ENCODE assay signal across 16 cellular contexts in genomic region chr9:105062222-105062850, GRCh38.
DNase-seq lines count a peak whose midpoint lies in the region; ATAC-seq and TF ChIP-seq lines count a peak whose summit lies in the region.
"Had no signal": no experiment of that assay in that cellular context is flagged by ENCODE, and none has a peak within 500 bp of the region (broad histone marks: within the 10 kb centered on the region; RNA-seq: fewer than 3 reads in every experiment).

No MANE protein-coding gene starts in this region.

- no peak overlapping the region for H2AFZ ChIP-seq in PC-9
- H2AFZ ChIP-seq: GM23248 had no signal

- H3K9me3 ChIP-seq in BLaER1 treated with 17β-estradiol and CSF1 and Interleukin-3, amounts not matched to agents 10 nM and 100 nM (replicated peaks in 1 of 11): peaks cover 0 to 9% (median 0%) of the 10 kb centered on the region in 11 experiments; a peak in 2 of 22 replicates
- H3K9me3 ChIP-seq in PC-9 (ENCODE audit: insufficient read depth, low read depth) (no peaks in the 10 kb centered on the region), heart right ventricle (peaks cover 0 to under 1% (median 0%) of the 10 kb centered on the region in 11 donors), left ventricle myocardium inferior (replicated peaks) (no peaks in the 10 kb centered on the region), gastrocnemius medialis (no peaks in the 10 kb centered on the region)
- H3K9me3 ChIP-seq: psoas muscle had no signal

- WGBS in heart right ventricle, 2 donors: 85 to 89% methylated on average over 7 of the region's 7 CpGs

- ATAC-seq in heart right ventricle (no peak), gastrocnemius medialis (no peak)
- ATAC-seq: psoas muscle had no signal

- no peaks in the 10 kb centered on the region for H3K9me2 ChIP-seq in PC-9 (ENCODE audit: insufficient read depth)

- intact Hi-C loops in PC-9 (cut with micrococcal nuclease; ENCODE audit: unreplicated experiment): loop anchor here (5.0 to 10.0 kb wide), 3 partner anchors 88 to 1362 kb away; no protein-coding TSS in a partner anchor
- intact Hi-C loops in heart right ventricle (cut with DNase I): loop anchor here in 4 of 10 donors (5.0 to 10.0 kb wide), 4 partner anchors 68 to 135 kb away; partner anchors contain the start of gene ABCA1 (in 2 of the 4)
- intact Hi-C loops in left ventricle myocardium inferior (cut with micrococcal nuclease): no loop called here
- intact Hi-C loops in gastrocnemius medialis (cut with DNase I; ENCODE audit: low total_unique reads): loop anchor here (5.0 kb wide), 2 partner anchors 90 to 180 kb away; partner anchors contain the start of gene SLC44A1

- peak overlapping the region; percentile 51 to 99 (median 90) for H3K27ac ChIP-seq in BLaER1 treated with 17β-estradiol and CSF1 and Interleukin-3, amounts not matched to agents 10 nM and 100 nM
- peak overlapping the region; percentile 97; the same call in 1 of the 2 replicates for H3K27ac ChIP-seq in PC-9
- H3K27ac ChIP-seq in heart right ventricle: peak overlapping the region in 1 of 10 donors; percentile 93
- no peak overlapping the region for H3K27ac ChIP-seq in left ventricle myocardium inferior (replicated peaks)
- no peak overlapping the region for H3K27ac ChIP-seq in gastrocnemius medialis
- H3K27ac ChIP-seq: psoas muscle, SK-N-MC had no signal

- H3K4me3 ChIP-seq in BLaER1 treated with 17β-estradiol and CSF1 and Interleukin-3, amounts not matched to agents 10 nM and 100 nM: no peak overlapping the region
- H3K4me3 ChIP-seq in PC-9: no peak overlapping the region
- no peak overlapping the region for H3K4me3 ChIP-seq in heart right ventricle
- no peak overlapping the region for H3K4me3 ChIP-seq in left ventricle myocardium inferior
- H3K4me3 ChIP-seq in gastrocnemius medialis: no peak overlapping the region
- H3K4me3 ChIP-seq: GM23248, psoas muscle, SK-N-MC had no signal

- CTCF ChIA-PET in PC-9 (lab: Charles Lee): interaction anchor here (0.7 kb wide), 1 partner anchor 99 kb away, joined by 4 read pairs; no protein-coding TSS in a partner anchor

- BruUV-seq in PC-9 (replicated peaks; lab: Mats Ljungman, UMichigan): no TSS peak

- H4K20me1 ChIP-seq in BLaER1 treated with 17β-estradiol and CSF1 and Interleukin-3, amounts not matched to agents 10 nM and 100 nM: no peaks in the 10 kb centered on the region
- no peaks in the 10 kb centered on the region for H4K20me1 ChIP-seq in PC-9 (ENCODE audit: insufficient read depth)

- H3F3A ChIP-seq in PC-9 (ENCODE audit: insufficient read depth, low read depth): peaks cover 26% of the 10 kb centered on the region

- DNase-seq in LHCN-M2 (ENCODE audit: low read depth) (peak; percentile 47), PC-9 (no peak), myocyte (ENCODE audit: low read depth) (peak; percentile 92), heart right ventricle (no peak), left ventricle myocardium inferior (no peak), GF-D8 (lab: John Stamatoyannopoulos, UW) (no peak), gastrocnemius medialis (no peak)
- DNase-seq: activated CD4-positive, alpha-beta T cell treated with anti-CD3 and anti-CD28 coated beads, Interleukin-2, amount 10 ng/mL, durations not matched to agents 24 days and 14 days; activated naive CD4-positive, alpha-beta T cell treated with anti-CD3 and anti-CD28 coated beads, Interleukin-2, amount 50 U/mL, for 16 hours; AML-193; brain microvascular endothelial cell; GM23248; Kasumi-1; psoas muscle had no signal

- TF ChIP-seq CTCF in PC-9 (conservative IDR thresholded peaks at IDR 0.05) (no peak), heart right ventricle (IDR thresholded peaks at IDR 0.05) (no peak), left ventricle myocardium inferior (IDR thresholded peaks at IDR 0.05; ENCODE audit: borderline replicate concordance) (no peak), gastrocnemius medialis (IDR thresholded peaks at IDR 0.05 in 4 of 5, conservative IDR thresholded peaks at IDR 0.05 in 1 of 5) (no peak)

- peak overlapping the region; percentile 61 to 95 (median 82) for H3K4me2 ChIP-seq in BLaER1 treated with 17β-estradiol and CSF1 and Interleukin-3, amounts not matched to agents 10 nM and 100 nM
- H3K4me2 ChIP-seq in PC-9: 0 out of 2 replicates have a peak overlapping the region, but pooled peaks have one; percentile 16

- no peaks in the 10 kb centered on the region for H3K79me2 ChIP-seq in PC-9 (ENCODE audit: low read depth)

- POLR2A ChIA-PET in PC-9 (lab: Charles Lee; ENCODE audit: unreplicated experiment): no interaction called here

- no peak for TF ChIP-seq POLR2A in gastrocnemius medialis (IDR thresholded peaks at IDR 0.05)

- no peaks in the 10 kb centered on the region for H3K36me3 ChIP-seq in BLaER1 treated with 17β-estradiol and CSF1 and Interleukin-3, amounts not matched to agents 10 nM and 100 nM
- H3K36me3 ChIP-seq in PC-9 (ENCODE audit: low read depth) (no peaks in the 10 kb centered on the region), heart right ventricle (no peaks in the 10 kb centered on the region), left ventricle myocardium inferior (no peaks in the 10 kb centered on the region), gastrocnemius medialis (no peaks in the 10 kb centered on the region)
- H3K36me3 ChIP-seq: brain microvascular endothelial cell had no signal

- in situ Hi-C loops in gastrocnemius medialis (cut with MboI; ENCODE audit: low sequenced_read_pairs in 4 of 4): loop anchor here in 1 of 4 donors (10.0 kb wide), 1 partner anchor 198 kb away; no protein-coding TSS in a partner anchor

- H3K27me3 ChIP-seq in BLaER1 treated with 17β-estradiol and CSF1 and Interleukin-3, amounts not matched to agents 10 nM and 100 nM: no peaks in the 10 kb centered on the region
- no peaks in the 10 kb centered on the region for H3K27me3 ChIP-seq in PC-9 (ENCODE audit: insufficient read depth, low read depth)
- no peaks in the 10 kb centered on the region for H3K27me3 ChIP-seq in heart right ventricle
- no peaks in the 10 kb centered on the region for H3K27me3 ChIP-seq in left ventricle myocardium inferior (ENCODE audit: low read depth)
- no peaks in the 10 kb centered on the region for H3K27me3 ChIP-seq in gastrocnemius medialis
- H3K27me3 ChIP-seq: brain microvascular endothelial cell had no signal

- H3K4me1 ChIP-seq in BLaER1 treated with 17β-estradiol and CSF1 and Interleukin-3, amounts not matched to agents 10 nM and 100 nM: peaks cover 67 to 88% (median 73%) of the 10 kb centered on the region in 10 experiments
- peaks cover 52% of the 10 kb centered on the region for H3K4me1 ChIP-seq in PC-9 (replicated peaks; ENCODE audit: insufficient read depth)
- H3K4me1 ChIP-seq in heart right ventricle: peaks cover 11 to 50% (median 24%) of the 10 kb centered on the region in 9 donors
- peaks cover 24% of the 10 kb centered on the region for H3K4me1 ChIP-seq in left ventricle myocardium inferior
- H3K4me1 ChIP-seq in gastrocnemius medialis: peaks cover 21 to 24% of the 10 kb centered on the region in 2 donors

- H3K9ac ChIP-seq in BLaER1 treated with 17β-estradiol and CSF1 and Interleukin-3, amounts not matched to agents 10 nM and 100 nM: peak overlapping the region in 10 of 11 experiments; percentile 21 to 59 (median 44); a peak in 13 of 22 replicates
- H3K9ac ChIP-seq: GM23248 had no signal

Comparison
In these comparisons a context has a peak if more than half of its experiments do, and no peak if none do; other contexts are left out.
1. H3K27ac ChIP-seq: peak in BLaER1 treated with 17β-estradiol and CSF1 and Interleukin-3, amounts not matched to agents 10 nM and 100 nM (11 of 11) and PC-9 (single experiment); none in left ventricle myocardium inferior (single experiment) and gastrocnemius medialis (0 of 4).
2. DNase-seq: peak in LHCN-M2 (single experiment) and myocyte (single experiment); none in PC-9 (0 of 2), heart right ventricle (0 of 2), left ventricle myocardium inferior (single experiment), GF-D8 (single experiment) and gastrocnemius medialis (0 of 2).